ENCODE assay signal across 30 cellular contexts in genomic region chr1:107544285-107544684, GRCh38.
DNase-seq lines count a peak whose midpoint lies in the region; ATAC-seq, FAIRE-seq and TF ChIP-seq lines count a peak whose summit lies in the region.
"Had no signal": no experiment of that assay in that cellular context is flagged by ENCODE, and none has a peak within 500 bp of the region (broad histone marks: within the 10 kb centered on the region; RNA-seq: fewer than 3 reads in every experiment).

No MANE protein-coding gene starts in this region.

- no peaks in the 10 kb centered on the region for H3K79me2 ChIP-seq in PC-3 (ENCODE audit: low read length)

- no peaks in the 10 kb centered on the region for H3K4me1 ChIP-seq in A549
- H3K4me1 ChIP-seq in BLaER1, result peaks cover 83% of the 10 kb centered on the region
- peaks cover 14% of the 10 kb centered on the region for H3K4me1 ChIP-seq in PC-3 (ENCODE audit: insufficient read depth, low read length)
- no peaks in the 10 kb centered on the region for H3K4me1 ChIP-seq in lower lobe of right lung
- H3K4me1 ChIP-seq: HAP-1 had no signal

- H3K27me3 ChIP-seq in BLaER1 (no peaks in the 10 kb centered on the region), PC-3 (ENCODE audit: low read length) (no peaks in the 10 kb centered on the region), lower lobe of right lung (ENCODE audit: low read depth) (no peaks in the 10 kb centered on the region)
- H3K27me3 ChIP-seq: MG63 had no signal

- no peak for TF ChIP-seq POLR2A in A549 (IDR thresholded peaks at IDR 0.05; ENCODE audit: low read length)

- BruUV-seq in PC-3 (replicated peaks; lab: Mats Ljungman, UMichigan), result no TSS peak

- POLR2A ChIA-PET in A549 (lab: Yijun Ruan, JAX) (no interaction called here), PC-3 (lab: Charles Lee; ENCODE audit: unreplicated experiment) (no interaction called here)

- H3K36me3 ChIP-seq in BLaER1 (no peaks in the 10 kb centered on the region; the same call in 1 of the 2 replicates), PC-3 (ENCODE audit: low read depth, low read length) (no peaks in the 10 kb centered on the region), lower lobe of right lung (no peaks in the 10 kb centered on the region)
- H3K36me3 ChIP-seq: HAP-1, MG63 had no signal

- H3K9me3 ChIP-seq in A549, result no peaks in the 10 kb centered on the region
- peaks cover 51% of the 10 kb centered on the region for H3K9me3 ChIP-seq in BLaER1
- H3K9me3 ChIP-seq in PC-3 (ENCODE audit: low read length), result no peaks in the 10 kb centered on the region
- no peaks in the 10 kb centered on the region for H3K9me3 ChIP-seq in lower lobe of right lung
- H3K9me3 ChIP-seq: HAP-1 had no signal

- H3K9ac ChIP-seq in BLaER1 (peak overlapping the region; percentile 92), PC-3 (ENCODE audit: low read length) (no peak overlapping the region)

- H3K4me3 ChIP-seq in A549 (no peak overlapping the region), BLaER1 (peak overlapping the region; percentile 61), PC-3 (ENCODE audit: low read length) (no peak overlapping the region), lower lobe of right lung (no peak overlapping the region)
- H3K4me3 ChIP-seq: HAP-1, MG63 had no signal

- intact Hi-C loops in PC-3 (cut with micrococcal nuclease), result no loop called here
- intact Hi-C loops in lower lobe of right lung (cut with DNase I), result no loop called here

- H3K4me2 ChIP-seq in A549 (no peak overlapping the region), BLaER1 (peak overlapping the region; percentile 81), PC-3 (ENCODE audit: low read length) (peak overlapping the region; percentile 28; the same call in 1 of the 2 replicates)

- DNase-seq in A549 (ENCODE audit: low read depth in 1 of 2, low spot score in 1 of 2) (no peak), PC-3 (peak; percentile 59), epithelial cell of prostate (ENCODE audit: low read depth, low spot score) (no peak), lower lobe of right lung (no peak), medulla oblongata (ENCODE audit: extremely low spot score) (no peak), kidney glomerular epithelial cell (lab: John Stamatoyannopoulos, UW) (no peak), DMS79 (lab: John Stamatoyannopoulos, UW) (no peak)
- DNase-seq: CD4-positive, CD25-positive, alpha-beta regulatory T cell; COR-L47; DMS53; EL; GF-D8; GOT3; HFFc6; KG1; MG63; NCI-H1105 treated with DMSO at 0.1 percent for 48 hours; NCI-H1694 treated with DMSO at 0.1 percent for 48 hours; NCI-H2081 treated with DMSO at 0.1 percent for 48 hours; NCI-H226; NCI-H510A; NCI-H82; SHP77 treated with DMSO at 0.1 percent for 48 hours; SW 1271 had no signal

- no peaks in the 10 kb centered on the region for H4K20me1 ChIP-seq in BLaER1
- H4K20me1 ChIP-seq in PC-3 (ENCODE audit: low read length), result no peaks in the 10 kb centered on the region

- TF ChIP-seq EP300 in A549 (IDR thresholded peaks at IDR 0.05), result no peak

- TF ChIP-seq CTCF in A549 (IDR thresholded peaks at IDR 0.05) (no peak), PC-3 (conservative IDR thresholded peaks at IDR 0.05; ENCODE audit: low read depth, low read length) (no peak), lower lobe of right lung (IDR thresholded peaks at IDR 0.05) (no peak)

- ATAC-seq in A549 (no peak), PC-3 (peak; percentile 79), lower lobe of right lung (no peak)
- ATAC-seq: Panc1 had no signal

- WGBS in A549 (ENCODE audit: missing lambda C conversion rate), result 77% methylated on average over 4 of the region's 4 CpGs

- FAIRE-seq in A549 (lab: Jason Lieb, UNC), result no peak
- FAIRE-seq: GM12891, HTR-8/SVneo had no signal

- no peaks in the 10 kb centered on the region for H3F3A ChIP-seq in PC-3 (ENCODE audit: low read length, unreplicated experiment)

- CTCF ChIA-PET in A549 (lab: Yijun Ruan, JAX) (no interaction called here), PC-3 (lab: Charles Lee) (no interaction called here)

- TF ChIP-seq RAD21 in A549 (conservative IDR thresholded peaks at IDR 0.05 in 1 of 2, IDR thresholded peaks at IDR 0.05 in 1 of 2), result no peak

- no peak overlapping the region for H3K27ac ChIP-seq in A549
- H3K27ac ChIP-seq in BLaER1, result peak overlapping the region; percentile 99
- peak overlapping the region; percentile 14; the same call in 1 of the 2 replicates for H3K27ac ChIP-seq in PC-3 (ENCODE audit: low read length)
- H3K27ac ChIP-seq in epithelial cell of prostate, result peak overlapping the region; percentile 10
- no peak overlapping the region for H3K27ac ChIP-seq in lower lobe of right lung
- H3K27ac ChIP-seq: RWPE1 had no signal

- H2AFZ ChIP-seq in PC-3 (ENCODE audit: low read length), result no peak overlapping the region

- H3K9me2 ChIP-seq in PC-3 (replicated peaks; ENCODE audit: low read length), result no peaks in the 10 kb centered on the region

TF ChIP-seq in A549, 52 proteins besides CTCF, POLR2A, EP300 and RAD21:
- TF ChIP-seq MAFK (IDR thresholded peaks at IDR 0.05; ENCODE audit: partially characterized antibody), result peak; percentile 12
- no peak for TF ChIP-seq E2F6 (IDR thresholded peaks at IDR 0.05; ENCODE audit: borderline replicate concordance, low read depth)

Comparison
In these comparisons a context has a peak if more than half of its experiments do, and no peak if none do; other contexts are left out.
1. H3K27ac ChIP-seq: peak in BLaER1 (single experiment), PC-3 (single experiment) and epithelial cell of prostate (single experiment); none in A549 (0 of 2) and lower lobe of right lung (single experiment).